Comparison of ENCODE assay signal across 1 cellular context in the genomic region with DNA sequence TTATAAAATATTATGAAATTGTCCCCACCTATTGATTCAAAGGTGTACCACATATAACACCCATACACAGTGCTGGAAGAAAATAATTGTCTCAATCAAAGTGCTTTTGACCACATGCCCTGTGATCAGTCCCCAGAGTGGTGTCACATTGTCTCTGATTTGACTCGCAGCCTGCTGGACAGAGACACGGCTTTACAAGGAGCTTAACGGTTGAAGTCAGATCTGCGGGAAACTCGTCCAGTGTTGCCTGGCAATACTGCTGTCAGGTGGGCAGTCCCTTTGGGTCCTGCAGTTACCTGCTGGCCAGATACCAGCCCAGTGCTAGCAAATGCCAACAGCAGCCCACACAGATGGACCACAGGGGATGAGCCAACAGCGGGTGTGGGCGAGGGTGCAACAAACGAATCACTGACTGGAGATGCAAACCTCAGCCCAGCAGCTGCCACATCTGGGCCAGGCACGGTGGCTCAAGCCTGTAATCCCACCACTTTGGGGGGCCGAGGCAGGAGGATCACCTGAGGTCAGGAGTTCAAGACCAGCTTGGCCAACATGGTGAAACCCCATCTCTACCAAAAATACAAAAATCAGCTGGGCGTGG.
A peak's percentile ranks its signal among the peaks of the same experiment; 100 is the strongest.
TF ChIP-seq lines count a peak whose summit lies in the region.

No MANE protein-coding gene starts in this region.

TF ChIP-seq in K562, 482 proteins besides CTCF, POLR2A, EP300 and RAD21:
- TF ChIP-seq KAT8 (IDR thresholded peaks at IDR 0.05; ENCODE audit: low read depth) (no peak), ARID1B (IDR thresholded peaks at IDR 0.05) (no peak), SRSF1 (IDR thresholded peaks at IDR 0.05; ENCODE audit: low read depth, low read length) (no peak), USF1 (CRISPR knock-in tag; IDR thresholded peaks at IDR 0.05) (no peak), ZNF121 (CRISPR knock-in tag; conservative IDR thresholded peaks at IDR 0.05) (no peak), TGIF2 (CRISPR knock-in tag; IDR thresholded peaks at IDR 0.05) (no peak), RREB1 (CRISPR knock-in tag; IDR thresholded peaks at IDR 0.05) (no peak), ZBTB11 (CRISPR knock-in tag; IDR thresholded peaks at IDR 0.05) (no peak), RNF2 (IDR thresholded peaks at IDR 0.05) (0 out of 2 replicates have a peak, but pooled peaks have one; percentile 48)
